Comparison of ENCODE assay signal across 8 cellular contexts in the genomic region with DNA sequence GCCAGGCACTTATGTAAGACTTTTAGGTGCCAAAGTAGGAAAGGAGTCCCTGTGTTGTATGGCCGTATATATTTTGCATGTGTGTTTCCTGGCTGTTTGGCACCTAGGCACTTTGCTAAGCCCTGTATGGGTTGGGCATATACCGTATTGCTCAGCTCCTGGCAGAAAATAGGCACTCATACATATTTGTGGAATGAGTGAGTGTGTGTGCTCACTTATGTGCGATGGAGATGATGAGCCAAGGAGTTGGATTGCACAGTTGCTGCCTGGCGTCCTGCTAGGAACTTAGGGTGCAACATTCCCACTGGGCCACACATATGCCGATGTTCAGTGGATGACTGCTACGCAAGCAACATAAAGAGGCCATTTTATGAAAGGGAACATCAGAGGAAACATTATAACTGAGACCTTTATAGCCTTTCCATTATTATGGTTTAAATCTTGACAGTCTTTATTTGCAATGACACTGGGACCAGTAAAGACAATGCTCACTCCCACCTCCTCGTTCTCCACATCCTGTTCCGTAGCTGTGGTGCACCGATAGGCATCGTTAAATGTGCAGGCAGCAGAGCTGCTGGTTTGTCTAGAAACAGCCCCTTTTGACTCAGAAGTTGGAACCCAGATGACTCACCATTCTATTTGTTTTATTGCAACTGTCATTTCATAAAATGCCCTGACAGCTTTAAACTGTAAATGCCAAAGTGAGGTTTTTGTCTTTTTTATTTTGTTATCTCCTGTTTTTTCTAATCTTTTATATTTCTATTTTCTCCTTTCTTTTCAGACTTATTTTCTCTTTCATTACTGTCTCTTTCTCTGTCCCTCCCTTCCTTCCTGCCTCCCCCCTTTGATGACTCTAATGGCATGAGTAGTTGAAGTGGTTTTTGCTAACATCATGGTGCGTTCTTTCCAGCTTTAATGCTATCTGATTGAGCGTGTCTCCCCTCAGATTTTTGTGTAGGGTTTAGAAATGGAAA. TPM values are rescaled to one million over a fixed set of nuclear protein-coding genes. Genes with fewer than 3 reads are reported as not detected.
DNase-seq lines count a peak whose midpoint lies in the region; ATAC-seq and TF ChIP-seq lines count a peak whose summit lies in the region.

No MANE protein-coding gene starts in this region.

- H3K9me3 ChIP-seq in SK-N-MC (ENCODE audit: low read depth, low read length) = no peaks in the 10 kb centered on the region
- no peaks in the 10 kb centered on the region for H3K9me3 ChIP-seq in left lung

- H3K27ac ChIP-seq in SK-N-MC (peak overlapping the region; percentile 27; the same call in 1 of the 2 replicates), left lung (peak overlapping the region; percentile 35 to 72)

- ATAC-seq in GM18868 (IDR thresholded peaks at IDR 0.05; ENCODE audit: unreplicated experiment) (peak; percentile 89), HG03135 (IDR thresholded peaks at IDR 0.05; ENCODE audit: unreplicated experiment) (peak; percentile 80), left lung (peak; percentile 80)

- H3K36me3 ChIP-seq in SK-N-MC (ENCODE audit: insufficient read depth, low read length) (no peaks in the 10 kb centered on the region), left lung (no peaks in the 10 kb centered on the region)

- DNase-seq in ACHN = peak; percentile 84
- no peak for DNase-seq in SK-N-MC (ENCODE audit: low read depth, low spot score)
- DNase-seq in activated naive CD4-positive, alpha-beta T cell treated with anti-CD3 and anti-CD28 coated beads for 36 hours = peak; percentile 93
- no peak for DNase-seq in left lung
- peak; percentile 46 to 57 for DNase-seq in stimulated activated CD8-positive, alpha-beta memory T cell treated with anti-CD3 and anti-CD28 coated beads, Interleukin-4, amount 100 ng/mL, for 1 hour (ENCODE audit: low read depth in 2 of 2, low spot score in 1 of 2)
- DNase-seq in NCI-H128 (lab: John Stamatoyannopoulos, UW; ENCODE audit: unreplicated experiment) = no peak

- no peak for TF ChIP-seq CTCF in left lung (IDR thresholded peaks at IDR 0.05)

- no peaks in the 10 kb centered on the region for H3K27me3 Mint-ChIP-seq in activated naive CD4-positive, alpha-beta T cell treated with anti-CD3 and anti-CD28 coated beads for 36 hours (ENCODE audit: low read depth)

- no peak overlapping the region for H3K9ac ChIP-seq in SK-N-MC (ENCODE audit: insufficient read length)

- peaks cover 33 to 59% of the 10 kb centered on the region in 2 donors for H3K4me1 ChIP-seq in left lung

- H3K36me3 Mint-ChIP-seq in activated naive CD4-positive, alpha-beta T cell treated with anti-CD3 and anti-CD28 coated beads for 36 hours (ENCODE audit: low read depth) = no peaks in the 10 kb centered on the region

- in situ Hi-C loops in ACHN (cut with HindIII; ENCODE audit: low pct_ligation_motif_present, low pct_unique_long_range_greater_than_20kb, low sequenced_read_pairs) = no loop called here

- intact Hi-C loops in activated naive CD4-positive, alpha-beta T cell treated with anti-CD3 and anti-CD28 coated beads for 36 hours (cut with micrococcal nuclease) = loop anchor here (1.0 to 10.0 kb wide), 7 partner anchors 16 to 429 kb away; partner anchors contain the start of genes CASZ1 and PEX14
- intact Hi-C loops in left lung (cut with DNase I) = no loop called here

- H3K27ac Mint-ChIP-seq in activated naive CD4-positive, alpha-beta T cell treated with anti-CD3 and anti-CD28 coated beads for 36 hours = peak overlapping the region; percentile 86

- H3K4me1 Mint-ChIP-seq in activated naive CD4-positive, alpha-beta T cell treated with anti-CD3 and anti-CD28 coated beads for 36 hours (ENCODE audit: low read depth) = peaks cover 59% of the 10 kb centered on the region

- H3K4me3 ChIP-seq in SK-N-MC = peak overlapping the region; percentile 2; the same call in 1 of the 2 replicates
- no peak overlapping the region for H3K4me3 ChIP-seq in left lung

- CTCF ChIA-PET in activated naive CD4-positive, alpha-beta T cell treated with anti-CD3 and anti-CD28 coated beads for 36 hours (lab: Charles Lee) = interaction anchor here (0.5 to 11.0 kb wide), 2 partner anchors 16 to 315 kb away, joined by 3 to 85 read pairs; no protein-coding TSS in a partner anchor

- H3K27me3 ChIP-seq in left lung = no peaks in the 10 kb centered on the region

- no peaks in the 10 kb centered on the region for H3K9me3 Mint-ChIP-seq in activated naive CD4-positive, alpha-beta T cell treated with anti-CD3 and anti-CD28 coated beads for 36 hours

- H3K4me3 Mint-ChIP-seq in activated naive CD4-positive, alpha-beta T cell treated with anti-CD3 and anti-CD28 coated beads for 36 hours = peak overlapping the region; percentile 43

RNA-seq across cellular contexts. Expression of gene PEX14, which starts 36.1 kb away (rescaled TPM):
- 10 to 100 TPM; 15.8 to 17.2 TPM for total RNA-seq in activated naive CD4-positive, alpha-beta T cell treated with anti-CD3 and anti-CD28 coated beads for 36 hours
- total RNA-seq in left lung = 10 to 100 TPM; 18.9 to 20.8 TPM

RNA-seq across cellular contexts. Expression of gene DFFA, which starts 38.5 kb away (rescaled TPM):
- 10 to 100 TPM; 34.2 to 36.1 TPM for total RNA-seq in activated naive CD4-positive, alpha-beta T cell treated with anti-CD3 and anti-CD28 coated beads for 36 hours
- 10 to 100 TPM; 37.6 to 38.5 TPM for total RNA-seq in left lung

Comparison
In these comparisons a context has a peak if more than half of its experiments do, and no peak if none do; other contexts are left out.
1. DNase-seq: peak in ACHN (single experiment), activated naive CD4-positive, alpha-beta T cell treated with anti-CD3 and anti-CD28 coated beads for 36 hours (single experiment) and stimulated activated CD8-positive, alpha-beta memory T cell treated with anti-CD3 and anti-CD28 coated beads, Interleukin-4, amount 100 ng/mL, for 1 hour (2 of 2); none in SK-N-MC (single experiment), left lung (0 of 2) and NCI-H128 (single experiment).
2. Peak in every context shown above with its lines, with median percentiles within 50 percentile points of each other: ATAC-seq.